Comparison of ENCODE assay signal across 20 cellular contexts in genomic region chr4:169282429-169283113, GRCh38. TPM values are rescaled to one million over a fixed set of nuclear protein-coding genes. Genes with fewer than 3 reads are reported as not detected.
DNase-seq lines count a peak whose midpoint lies in the region; ATAC-seq, FAIRE-seq and TF ChIP-seq lines count a peak whose summit lies in the region.
"Had no signal": no experiment of that assay in that cellular context is flagged by ENCODE, and none has a peak within 500 bp of the region (broad histone marks: within the 10 kb centered on the region; RNA-seq: fewer than 3 reads in every experiment).

No MANE protein-coding gene starts in this region.

- no peaks in the 10 kb centered on the region for H4K20me1 ChIP-seq in osteoblast (ENCODE audit: insufficient read depth, low read length)

- H3K4me2 ChIP-seq in osteoblast (ENCODE audit: insufficient read depth, low read length) = peak overlapping the region; percentile 96
- H3K4me2 ChIP-seq: KMS-11 had no signal

- no peaks in the 10 kb centered on the region for H3K79me2 ChIP-seq in osteoblast (ENCODE audit: insufficient read depth, low read length)

- H3K27ac ChIP-seq in epithelial cell of prostate (peak overlapping the region; percentile 89), osteoblast (ENCODE audit: low read depth, low read length) (peak overlapping the region; percentile 100)
- H3K27ac ChIP-seq: dorsolateral prefrontal cortex, esophagus squamous epithelium, KMS-11, sigmoid colon had no signal

- H3K4me3 ChIP-seq in osteoblast (ENCODE audit: insufficient read depth, low read length) = peak overlapping the region; percentile 65
- H3K4me3 ChIP-seq: dorsolateral prefrontal cortex, esophagus squamous epithelium, sigmoid colon had no signal

- peak overlapping the region; percentile 75 for H2AFZ ChIP-seq in osteoblast (ENCODE audit: low read length)

- H3K27me3 ChIP-seq in osteoblast (ENCODE audit: insufficient read depth, low read length) = no peaks in the 10 kb centered on the region
- H3K27me3 ChIP-seq: dorsolateral prefrontal cortex, esophagus squamous epithelium, sigmoid colon had no signal

- DNase-seq in ELR (ENCODE audit: low read depth) = peak; percentile 76
- peak; percentile 63 for DNase-seq in RCC 7860 (ENCODE audit: low spot score)
- DNase-seq in epithelial cell of prostate (ENCODE audit: low read depth, low spot score) = peak; percentile 58
- peak; percentile 3 for DNase-seq in osteoblast (ENCODE audit: insufficient read length, low spot score, missing footprints)
- no peak for DNase-seq in NCI-H146 treated with DMSO at 0.1 percent for 48 hours (lab: John Stamatoyannopoulos, UW; ENCODE audit: unreplicated experiment)
- no peak for DNase-seq in ACHN
- DNase-seq: activated CD4-positive, alpha-beta memory T cell treated with anti-CD3 and anti-CD28 coated beads, Interleukin-2, amount 10 ng/mL, durations not matched to agents 7 days and 5 days; activated T-cell treated with anti-CD3 and anti-CD28 coated beads, Interleukin-2, amount 50 U/mL, for 72 hours; AML-193; dorsolateral prefrontal cortex; esophagus squamous epithelium; GDM1; left colon; NCI-H1092 treated with DMSO at 0.1 percent for 48 hours; NCI-H2107; NCI-H526 treated with DMSO at 0.1 percent for 48 hours; occipital lobe; sigmoid colon had no signal

- H3K9me3 ChIP-seq in osteoblast (ENCODE audit: low read depth, low read length) = no peaks in the 10 kb centered on the region
- H3K9me3 ChIP-seq: esophagus squamous epithelium, sigmoid colon had no signal

- in situ Hi-C loops in ACHN (cut with HindIII; ENCODE audit: low pct_ligation_motif_present, low pct_unique_long_range_greater_than_20kb, low sequenced_read_pairs) = no loop called here

- no peaks in the 10 kb centered on the region for H3K36me3 ChIP-seq in osteoblast (ENCODE audit: insufficient read depth, low read length)
- H3K36me3 ChIP-seq: esophagus squamous epithelium, sigmoid colon had no signal

- H3K4me1 ChIP-seq in osteoblast (ENCODE audit: insufficient read depth, low read length) = peaks cover 47% of the 10 kb centered on the region
- H3K4me1 ChIP-seq: sigmoid colon had no signal

- peak; percentile 28 for FAIRE-seq in RCC 7860 (lab: Jason Lieb, UNC)

- TF ChIP-seq CTCF in osteoblast (IDR thresholded peaks at IDR 0.05; ENCODE audit: extremely low read depth, low read depth, low read length) = no peak

- no peak for ATAC-seq in GM21381 (IDR thresholded peaks at IDR 0.05; ENCODE audit: unreplicated experiment)
- ATAC-seq: left colon had no signal

RNA-seq across cellular contexts. Expression of gene SH3RF1, which starts 11.8 kb away (rescaled TPM):
- total RNA-seq in osteoblast = 33.0 and 37.6 TPM in 2 replicates

Comparison
In these comparisons a context has a peak if more than half of its experiments do, and no peak if none do; other contexts are left out.
1. DNase-seq: peak in ELR (single experiment), RCC 7860 (single experiment), epithelial cell of prostate (single experiment) and osteoblast (single experiment); none in NCI-H146 treated with DMSO at 0.1 percent for 48 hours (single experiment) and ACHN (single experiment).